Comparison of ENCODE assay signal across 24 cellular contexts in genomic region chr4:39097290-39097689, GRCh38.
"Had no signal": no experiment of that assay in that cellular context is flagged by ENCODE, and none has a peak within 500 bp of the region (broad histone marks: within the 10 kb centered on the region; RNA-seq: fewer than 3 reads in every experiment).

No MANE protein-coding gene starts in this region.

- H3K36me3 ChIP-seq: MG63 had no signal

- FAIRE-seq: K562, RCC 7860 had no signal

- H3K9ac ChIP-seq: KMS-11 had no signal

- ATAC-seq: K562 had no signal

- H3K4me2 ChIP-seq: KMS-11, PC-9 had no signal

- H3K9me3 Mint-ChIP-seq: IgD-negative memory B cell had no signal

- H3K9me3 ChIP-seq: MG63, SJSA1 had no signal

- H3K27me3 Mint-ChIP-seq: IgD-negative memory B cell had no signal

- H3K4me3 ChIP-seq: K562, MG63, PC-9, SJSA1, SK-N-MC had no signal

- DNase-seq: MG63, NCI-H1092, NCI-H1105 treated with DMSO at 0.1 percent for 48 hours, NCI-H1417 treated with DMSO at 0.1 percent for 48 hours, NCI-H146, NCI-H1694 treated with DMSO at 0.1 percent for 48 hours, NCI-H1930, NCI-H2081 treated with DMSO at 0.1 percent for 48 hours, NCI-H2171, NCI-H226, NCI-H446, NCI-H510A, NCI-H526 treated with DMSO at 0.1 percent for 48 hours, NCI-H748 treated with DMSO at 0.1 percent for 48 hours, PC-9, Right ventricle myocardium superior, RPMI8226, SIG-M5 had no signal

- H3K4me1 ChIP-seq: SJSA1 had no signal

- H3K27ac ChIP-seq: KMS-11, PC-9, SJSA1, SK-N-MC had no signal

- H3K27me3 ChIP-seq: MG63, SJSA1 had no signal

- H3K4me3 Mint-ChIP-seq: IgD-negative memory B cell had no signal

- H2AFZ ChIP-seq: PC-9 had no signal
